8 cellular contexts compared by ENCODE assay signal in genomic region chr21:43775190-43775589, GRCh38. TPM values are rescaled to one million over a fixed set of nuclear protein-coding genes. Genes with fewer than 3 reads are reported as not detected.
DNase-seq lines count a peak whose midpoint lies in the region; ATAC-seq and TF ChIP-seq lines count a peak whose summit lies in the region.

No MANE protein-coding gene starts in this region.

- no peak for DNase-seq in WERI-Rb-1
- no peak for DNase-seq in skeletal muscle cell (ENCODE audit: low read depth)
- no peak for DNase-seq in NCI-H82 treated with DMSO at 0.1 percent for 48 hours (lab: John Stamatoyannopoulos, UW; ENCODE audit: unreplicated experiment)
- no peak for DNase-seq in AG20443 (ENCODE audit: low spot score)
- DNase-seq in retina: no peak

- H3K9me3 ChIP-seq in WERI-Rb-1 (ENCODE audit: severe bottlenecking): no peaks in the 10 kb centered on the region
- no peaks in the 10 kb centered on the region for H3K9me3 ChIP-seq in gastroesophageal sphincter

- WGBS in gastroesophageal sphincter (ENCODE audit: low coverage in 1 of 2), 2 donors: 75% methylated on average over 12 of the region's 12 CpGs; no CpG with 5 or more reads in 1 of the 2 donors

- no peak for ATAC-seq in gastroesophageal sphincter
- no peak for ATAC-seq in HG03342 (IDR thresholded peaks at IDR 0.05; ENCODE audit: unreplicated experiment)

- peaks cover 0 to 21% (median 6%) of the 10 kb centered on the region in 3 donors for H3K4me1 ChIP-seq in gastroesophageal sphincter

- H3K4me3 ChIP-seq in GM12875 (ENCODE audit: low read depth, low read length) (peak overlapping the region; percentile 94), WERI-Rb-1 (ENCODE audit: low read depth, low read length) (peak overlapping the region; percentile 56), gastroesophageal sphincter (peak overlapping the region; percentile 74 to 82), skeletal muscle cell (ENCODE audit: low read depth, low read length) (peak overlapping the region; percentile 74)

- peaks cover 24% of the 10 kb centered on the region for H3K36me3 ChIP-seq in WERI-Rb-1
- peaks cover 0 to 28% of the 10 kb centered on the region in 2 donors for H3K36me3 ChIP-seq in gastroesophageal sphincter

- TF ChIP-seq CTCF in GM12875 (IDR thresholded peaks at IDR 0.05; ENCODE audit: borderline replicate concordance, insufficient read depth, low read depth, low read length) (no peak), WERI-Rb-1 (IDR thresholded peaks at IDR 0.05; ENCODE audit: low read depth, low read length) (no peak), gastroesophageal sphincter (IDR thresholded peaks at IDR 0.05) (no peak)

- no peak for TF ChIP-seq POLR2A in gastroesophageal sphincter (IDR thresholded peaks at IDR 0.05)

- H3K27me3 ChIP-seq in WERI-Rb-1 (ENCODE audit: insufficient read depth, low read depth, severe bottlenecking) (no peaks in the 10 kb centered on the region), gastroesophageal sphincter (no peaks in the 10 kb centered on the region)

- H3K27ac ChIP-seq in WERI-Rb-1 (no peak overlapping the region; the same call in 1 of the 2 replicates), gastroesophageal sphincter (peak overlapping the region in 2 of 4 donors; percentile 90 to 96)

- TF ChIP-seq EP300 in gastroesophageal sphincter (IDR thresholded peaks at IDR 0.05): no peak

RNA-seq across cellular contexts. Expression of gene CSTB, which starts 0.9 kb away (rescaled TPM):
- total RNA-seq in gastroesophageal sphincter: 10 to 100 TPM in 3 of 4 donors, 1 to 10 TPM in 1; 8.9 to 22.2 (median 10.1) TPM

RNA-seq across cellular contexts. Expression of gene RRP1, which starts 14.2 kb away (rescaled TPM):
- 10 to 100 TPM; 19.0 to 25.2 (median 20.8) TPM for total RNA-seq in gastroesophageal sphincter

RNA-seq across cellular contexts. Expression of gene PDXK, which starts 56.3 kb away (rescaled TPM):
- 10 to 100 TPM; 24.4 to 42.2 (median 33.0) TPM for total RNA-seq in gastroesophageal sphincter
